In genomic region chr6:3139090-3139903, GRCh38 we compare ENCODE assay signal across 1 cellular context.
TF ChIP-seq lines count a peak whose summit lies in the region.

No MANE protein-coding gene starts in this region.

TF ChIP-seq in HepG2, 621 proteins besides CTCF, POLR2A, EP300 and RAD21 (continued from another document and continues in another):
- TF ChIP-seq ZNF839 (CRISPR knock-in tag; IDR thresholded peaks at IDR 0.05; ENCODE audit: borderline replicate concordance) (no peak), ZNF781 (CRISPR knock-in tag; IDR thresholded peaks at IDR 0.05; ENCODE audit: borderline replicate concordance, not compliant biosample characterization) (peak; percentile 88), ZNF674 (CRISPR knock-in tag; IDR thresholded peaks at IDR 0.05; ENCODE audit: low read depth) (0 out of 2 replicates have a peak, but pooled peaks have one; percentile 29), KAT8 (CRISPR knock-in tag; IDR thresholded peaks at IDR 0.05) (peak; percentile 89), ZNF564 (CRISPR knock-in tag; IDR thresholded peaks at IDR 0.05) (no peak), ZSCAN22 (CRISPR knock-in tag; IDR thresholded peaks at IDR 0.05) (no peak), ZMYM2 (CRISPR knock-in tag; IDR thresholded peaks at IDR 0.05) (no peak), TGIF2 (CRISPR knock-in tag; IDR thresholded peaks at IDR 0.05) (peak; percentile 100), BATF2 (CRISPR knock-in tag; IDR thresholded peaks at IDR 0.05) (no peak), ZNF629 (CRISPR knock-in tag; conservative IDR thresholded peaks at IDR 0.05) (0 out of 2 replicates have a peak, but pooled peaks have one; percentile 14), GZF1 (CRISPR knock-in tag; IDR thresholded peaks at IDR 0.05) (0 out of 2 replicates have a peak, but pooled peaks have one; percentile 56), ZNF570 (CRISPR knock-in tag; IDR thresholded peaks at IDR 0.05; ENCODE audit: borderline replicate concordance) (no peak), FOXJ3 (CRISPR knock-in tag; IDR thresholded peaks at IDR 0.05; ENCODE audit: borderline replicate concordance) (peak; percentile 94; the same call in 1 of the 2 replicates), ARNTL (CRISPR knock-in tag; IDR thresholded peaks at IDR 0.05) (peak; percentile 60; the same call in 1 of the 2 replicates), ZNF772 (CRISPR knock-in tag; IDR thresholded peaks at IDR 0.05) (no peak; the same call in 1 of the 2 replicates), ESRRA (CRISPR knock-in tag; IDR thresholded peaks at IDR 0.05; ENCODE audit: low read depth) (no peak), HDAC2 (CRISPR knock-in tag; IDR thresholded peaks at IDR 0.05) (peak; percentile 99), RELA (CRISPR knock-in tag; IDR thresholded peaks at IDR 0.05) (no peak), KDM1A (CRISPR knock-in tag; IDR thresholded peaks at IDR 0.05) (no peak), SMC3 (IDR thresholded peaks at IDR 0.05; ENCODE audit: low read length) (no peak; the same call in 1 of the 2 replicates), ETV5 (CRISPR knock-in tag; IDR thresholded peaks at IDR 0.05; ENCODE audit: borderline replicate concordance) (peak; percentile 83; the same call in 1 of the 2 replicates), YY1 (IDR thresholded peaks at IDR 0.05; ENCODE audit: insufficient read depth, insufficient replicate concordance, low read depth, low read length) (peak; percentile 33), PHF21A (CRISPR knock-in tag; IDR thresholded peaks at IDR 0.05) (peak; percentile 98), ZNF101 (CRISPR knock-in tag; IDR thresholded peaks at IDR 0.05; ENCODE audit: borderline replicate concordance, low read depth) (no peak), ZNF354B (CRISPR knock-in tag; IDR thresholded peaks at IDR 0.05) (no peak), POLR2AphosphoS2 (IDR thresholded peaks at IDR 0.05; ENCODE audit: low read depth, low read length) (no peak), NR1H2 (CRISPR knock-in tag; IDR thresholded peaks at IDR 0.05; ENCODE audit: borderline replicate concordance, low read depth) (peak; percentile 44; the same call in 1 of the 2 replicates), ZFP41 (CRISPR knock-in tag; IDR thresholded peaks at IDR 0.05; ENCODE audit: borderline replicate concordance) (no peak), ZNF746 (CRISPR knock-in tag; IDR thresholded peaks at IDR 0.05) (peak; percentile 86), ATF7-NPFF (CRISPR knock-in tag; IDR thresholded peaks at IDR 0.05; ENCODE audit: low read depth) (no peak), KMT2B (CRISPR knock-in tag; IDR thresholded peaks at IDR 0.05) (peak; percentile 69; the same call in 1 of the 2 replicates), GATAD1 (CRISPR knock-in tag; IDR thresholded peaks at IDR 0.05) (peak; percentile 78; the same call in 1 of the 2 replicates), USF2 (IDR thresholded peaks at IDR 0.05; ENCODE audit: low read depth, low read length) (peak; percentile 99), USF2 (CRISPR knock-in tag; IDR thresholded peaks at IDR 0.05; ENCODE audit: borderline replicate concordance) (peak; percentile 99; the same call in 1 of the 2 replicates), ZNF124 (CRISPR knock-in tag; IDR thresholded peaks at IDR 0.05) (peak; percentile 69; the same call in 1 of the 2 replicates), KDM6A (CRISPR knock-in tag; IDR thresholded peaks at IDR 0.05; ENCODE audit: low read depth) (peak; percentile 78), NFKB2 (CRISPR knock-in tag; IDR thresholded peaks at IDR 0.05; ENCODE audit: borderline replicate concordance) (peak; percentile 73; the same call in 1 of the 2 replicates), SMAD3 (CRISPR knock-in tag; IDR thresholded peaks at IDR 0.05) (peak; percentile 86; the same call in 1 of the 2 replicates), MAFG (CRISPR knock-in tag; IDR thresholded peaks at IDR 0.05) (no peak), NKX3-1 (CRISPR knock-in tag; IDR thresholded peaks at IDR 0.05) (peak; percentile 58; the same call in 1 of the 2 replicates), GTF3A (CRISPR knock-in tag; conservative IDR thresholded peaks at IDR 0.05) (no peak), SCMH1 (CRISPR knock-in tag; IDR thresholded peaks at IDR 0.05; ENCODE audit: borderline replicate concordance) (no peak)
- TF ChIP-seq, protein P1, sequence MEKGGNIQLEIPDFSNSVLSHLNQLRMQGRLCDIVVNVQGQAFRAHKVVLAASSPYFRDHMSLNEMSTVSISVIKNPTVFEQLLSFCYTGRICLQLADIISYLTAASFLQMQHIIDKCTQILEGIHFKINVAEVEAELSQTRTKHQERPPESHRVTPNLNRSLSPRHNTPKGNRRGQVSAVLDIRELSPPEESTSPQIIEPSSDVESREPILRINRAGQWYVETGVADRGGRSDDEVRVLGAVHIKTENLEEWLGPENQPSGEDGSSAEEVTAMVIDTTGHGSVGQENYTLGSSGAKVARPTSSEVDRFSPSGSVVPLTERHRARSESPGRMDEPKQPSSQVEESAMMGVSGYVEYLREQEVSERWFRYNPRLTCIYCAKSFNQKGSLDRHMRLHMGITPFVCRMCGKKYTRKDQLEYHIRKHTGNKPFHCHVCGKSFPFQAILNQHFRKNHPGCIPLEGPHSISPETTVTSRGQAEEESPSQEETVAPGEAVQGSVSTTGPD (CRISPR knock-in tag; IDR thresholded peaks at IDR 0.05): no peak
- TF ChIP-seq, protein P2, sequence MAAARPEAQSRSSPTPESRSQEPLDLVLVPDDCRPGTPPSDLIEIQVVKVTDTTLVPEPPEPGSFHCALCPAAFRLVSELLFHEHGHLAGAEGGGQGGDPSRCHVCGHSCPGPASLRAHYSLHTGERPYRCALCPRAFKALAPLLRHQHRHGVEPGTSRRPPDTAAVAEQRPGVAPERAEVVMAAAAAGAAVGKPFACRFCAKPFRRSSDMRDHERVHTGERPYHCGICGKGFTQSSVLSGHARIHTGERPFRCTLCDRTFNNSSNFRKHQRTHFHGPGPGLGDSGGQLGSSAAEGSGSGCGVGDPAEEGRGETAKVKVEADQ (CRISPR knock-in tag; IDR thresholded peaks at IDR 0.05; ENCODE audit: borderline replicate concordance): peak; percentile 80; the same call in 1 of the 2 replicates
- TF ChIP-seq, protein P3, sequence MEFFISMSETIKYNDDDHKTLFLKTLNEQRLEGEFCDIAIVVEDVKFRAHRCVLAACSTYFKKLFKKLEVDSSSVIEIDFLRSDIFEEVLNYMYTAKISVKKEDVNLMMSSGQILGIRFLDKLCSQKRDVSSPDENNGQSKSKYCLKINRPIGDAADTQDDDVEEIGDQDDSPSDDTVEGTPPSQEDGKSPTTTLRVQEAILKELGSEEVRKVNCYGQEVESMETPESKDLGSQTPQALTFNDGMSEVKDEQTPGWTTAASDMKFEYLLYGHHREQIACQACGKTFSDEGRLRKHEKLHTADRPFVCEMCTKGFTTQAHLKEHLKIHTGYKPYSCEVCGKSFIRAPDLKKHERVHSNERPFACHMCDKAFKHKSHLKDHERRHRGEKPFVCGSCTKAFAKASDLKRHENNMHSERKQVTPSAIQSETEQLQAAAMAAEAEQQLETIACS (CRISPR knock-in tag; IDR thresholded peaks at IDR 0.05): no peak; the same call in 1 of the 2 replicates
- TF ChIP-seq, protein P4, sequence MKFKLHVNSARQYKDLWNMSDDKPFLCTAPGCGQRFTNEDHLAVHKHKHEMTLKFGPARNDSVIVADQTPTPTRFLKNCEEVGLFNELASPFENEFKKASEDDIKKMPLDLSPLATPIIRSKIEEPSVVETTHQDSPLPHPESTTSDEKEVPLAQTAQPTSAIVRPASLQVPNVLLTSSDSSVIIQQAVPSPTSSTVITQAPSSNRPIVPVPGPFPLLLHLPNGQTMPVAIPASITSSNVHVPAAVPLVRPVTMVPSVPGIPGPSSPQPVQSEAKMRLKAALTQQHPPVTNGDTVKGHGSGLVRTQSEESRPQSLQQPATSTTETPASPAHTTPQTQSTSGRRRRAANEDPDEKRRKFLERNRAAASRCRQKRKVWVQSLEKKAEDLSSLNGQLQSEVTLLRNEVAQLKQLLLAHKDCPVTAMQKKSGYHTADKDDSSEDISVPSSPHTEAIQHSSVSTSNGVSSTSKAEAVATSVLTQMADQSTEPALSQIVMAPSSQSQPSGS (CRISPR knock-in tag; IDR thresholded peaks at IDR 0.05): peak; percentile 92
- TF ChIP-seq, protein P5, sequence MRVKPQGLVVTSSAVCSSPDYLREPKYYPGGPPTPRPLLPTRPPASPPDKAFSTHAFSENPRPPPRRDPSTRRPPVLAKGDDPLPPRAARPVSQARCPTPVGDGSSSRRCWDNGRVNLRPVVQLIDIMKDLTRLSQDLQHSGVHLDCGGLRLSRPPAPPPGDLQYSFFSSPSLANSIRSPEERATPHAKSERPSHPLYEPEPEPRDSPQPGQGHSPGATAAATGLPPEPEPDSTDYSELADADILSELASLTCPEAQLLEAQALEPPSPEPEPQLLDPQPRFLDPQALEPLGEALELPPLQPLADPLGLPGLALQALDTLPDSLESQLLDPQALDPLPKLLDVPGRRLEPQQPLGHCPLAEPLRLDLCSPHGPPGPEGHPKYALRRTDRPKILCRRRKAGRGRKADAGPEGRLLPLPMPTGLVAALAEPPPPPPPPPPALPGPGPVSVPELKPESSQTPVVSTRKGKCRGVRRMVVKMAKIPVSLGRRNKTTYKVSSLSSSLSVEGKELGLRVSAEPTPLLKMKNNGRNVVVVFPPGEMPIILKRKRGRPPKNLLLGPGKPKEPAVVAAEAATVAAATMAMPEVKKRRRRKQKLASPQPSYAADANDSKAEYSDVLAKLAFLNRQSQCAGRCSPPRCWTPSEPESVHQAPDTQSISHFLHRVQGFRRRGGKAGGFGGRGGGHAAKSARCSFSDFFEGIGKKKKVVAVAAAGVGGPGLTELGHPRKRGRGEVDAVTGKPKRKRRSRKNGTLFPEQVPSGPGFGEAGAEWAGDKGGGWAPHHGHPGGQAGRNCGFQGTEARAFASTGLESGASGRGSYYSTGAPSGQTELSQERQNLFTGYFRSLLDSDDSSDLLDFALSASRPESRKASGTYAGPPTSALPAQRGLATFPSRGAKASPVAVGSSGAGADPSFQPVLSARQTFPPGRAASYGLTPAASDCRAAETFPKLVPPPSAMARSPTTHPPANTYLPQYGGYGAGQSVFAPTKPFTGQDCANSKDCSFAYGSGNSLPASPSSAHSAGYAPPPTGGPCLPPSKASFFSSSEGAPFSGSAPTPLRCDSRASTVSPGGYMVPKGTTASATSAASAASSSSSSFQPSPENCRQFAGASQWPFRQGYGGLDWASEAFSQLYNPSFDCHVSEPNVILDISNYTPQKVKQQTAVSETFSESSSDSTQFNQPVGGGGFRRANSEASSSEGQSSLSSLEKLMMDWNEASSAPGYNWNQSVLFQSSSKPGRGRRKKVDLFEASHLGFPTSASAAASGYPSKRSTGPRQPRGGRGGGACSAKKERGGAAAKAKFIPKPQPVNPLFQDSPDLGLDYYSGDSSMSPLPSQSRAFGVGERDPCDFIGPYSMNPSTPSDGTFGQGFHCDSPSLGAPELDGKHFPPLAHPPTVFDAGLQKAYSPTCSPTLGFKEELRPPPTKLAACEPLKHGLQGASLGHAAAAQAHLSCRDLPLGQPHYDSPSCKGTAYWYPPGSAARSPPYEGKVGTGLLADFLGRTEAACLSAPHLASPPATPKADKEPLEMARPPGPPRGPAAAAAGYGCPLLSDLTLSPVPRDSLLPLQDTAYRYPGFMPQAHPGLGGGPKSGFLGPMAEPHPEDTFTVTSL (CRISPR knock-in tag; IDR thresholded peaks at IDR 0.05; ENCODE audit: borderline replicate concordance): peak; percentile 78; the same call in 1 of the 2 replicates
- TF ChIP-seq, protein P6, sequence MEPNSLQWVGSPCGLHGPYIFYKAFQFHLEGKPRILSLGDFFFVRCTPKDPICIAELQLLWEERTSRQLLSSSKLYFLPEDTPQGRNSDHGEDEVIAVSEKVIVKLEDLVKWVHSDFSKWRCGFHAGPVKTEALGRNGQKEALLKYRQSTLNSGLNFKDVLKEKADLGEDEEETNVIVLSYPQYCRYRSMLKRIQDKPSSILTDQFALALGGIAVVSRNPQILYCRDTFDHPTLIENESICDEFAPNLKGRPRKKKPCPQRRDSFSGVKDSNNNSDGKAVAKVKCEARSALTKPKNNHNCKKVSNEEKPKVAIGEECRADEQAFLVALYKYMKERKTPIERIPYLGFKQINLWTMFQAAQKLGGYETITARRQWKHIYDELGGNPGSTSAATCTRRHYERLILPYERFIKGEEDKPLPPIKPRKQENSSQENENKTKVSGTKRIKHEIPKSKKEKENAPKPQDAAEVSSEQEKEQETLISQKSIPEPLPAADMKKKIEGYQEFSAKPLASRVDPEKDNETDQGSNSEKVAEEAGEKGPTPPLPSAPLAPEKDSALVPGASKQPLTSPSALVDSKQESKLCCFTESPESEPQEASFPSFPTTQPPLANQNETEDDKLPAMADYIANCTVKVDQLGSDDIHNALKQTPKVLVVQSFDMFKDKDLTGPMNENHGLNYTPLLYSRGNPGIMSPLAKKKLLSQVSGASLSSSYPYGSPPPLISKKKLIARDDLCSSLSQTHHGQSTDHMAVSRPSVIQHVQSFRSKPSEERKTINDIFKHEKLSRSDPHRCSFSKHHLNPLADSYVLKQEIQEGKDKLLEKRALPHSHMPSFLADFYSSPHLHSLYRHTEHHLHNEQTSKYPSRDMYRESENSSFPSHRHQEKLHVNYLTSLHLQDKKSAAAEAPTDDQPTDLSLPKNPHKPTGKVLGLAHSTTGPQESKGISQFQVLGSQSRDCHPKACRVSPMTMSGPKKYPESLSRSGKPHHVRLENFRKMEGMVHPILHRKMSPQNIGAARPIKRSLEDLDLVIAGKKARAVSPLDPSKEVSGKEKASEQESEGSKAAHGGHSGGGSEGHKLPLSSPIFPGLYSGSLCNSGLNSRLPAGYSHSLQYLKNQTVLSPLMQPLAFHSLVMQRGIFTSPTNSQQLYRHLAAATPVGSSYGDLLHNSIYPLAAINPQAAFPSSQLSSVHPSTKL (CRISPR knock-in tag; IDR thresholded peaks at IDR 0.05): peak; percentile 97
